15 cellular contexts compared by ENCODE assay signal in the genomic region with DNA sequence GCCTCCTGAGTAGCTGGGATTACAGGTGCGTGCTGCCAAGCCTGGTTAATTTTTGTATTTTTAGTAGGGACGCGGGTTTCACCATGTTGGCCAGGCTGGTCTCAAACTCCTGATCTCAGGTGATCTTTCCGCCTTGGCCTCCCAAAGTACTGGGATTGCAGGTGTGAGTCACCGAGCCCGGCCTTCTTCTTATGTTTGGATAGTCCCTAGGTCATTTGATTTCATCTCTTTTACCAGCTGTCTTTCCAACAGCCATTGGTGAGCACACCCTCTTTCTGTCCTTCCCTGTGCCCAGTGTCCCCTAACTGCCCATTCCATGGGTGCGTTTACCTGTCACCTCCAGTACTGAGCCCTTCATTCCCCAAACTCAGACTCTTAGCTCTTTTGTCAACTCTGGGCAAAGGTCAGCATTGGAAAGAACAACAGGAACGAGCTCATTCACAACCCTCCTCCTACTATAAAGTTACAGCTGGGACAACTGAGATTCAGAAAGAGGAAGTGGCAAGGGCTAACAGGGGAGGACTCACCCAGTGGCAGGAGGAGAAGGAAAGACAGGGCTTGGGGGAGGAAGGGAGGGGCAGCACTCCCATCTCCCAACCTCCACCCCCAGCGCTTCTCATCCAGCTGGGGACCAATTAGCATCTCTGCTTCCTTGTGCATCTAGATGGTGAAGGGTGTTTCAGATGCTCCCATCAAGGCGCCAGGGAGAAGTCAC. TPM values are rescaled to one million over a fixed set of nuclear protein-coding genes. Genes with fewer than 3 reads are reported as not detected.
DNase-seq lines count a peak whose midpoint lies in the region; ATAC-seq and TF ChIP-seq lines count a peak whose summit lies in the region.
"Had no signal": no experiment of that assay in that cellular context is flagged by ENCODE, and none has a peak within 500 bp of the region (broad histone marks: within the 10 kb centered on the region; RNA-seq: fewer than 3 reads in every experiment).

No MANE protein-coding gene starts in this region.

- ATAC-seq in activated naive CD4-positive, alpha-beta T cell treated with anti-CD3 and anti-CD28 coated beads, Interleukin-2, amount 50 U/mL, for 72 hours, result no peak
- peak; percentile 56 for ATAC-seq in left lobe of liver

- CTCF ChIA-PET in RWPE1 (lab: Yijun Ruan, JAX), result no interaction called here
- CTCF ChIA-PET in Calu3 (lab: Charles Lee), result no interaction called here

- no peaks in the 10 kb centered on the region for H3K36me3 Mint-ChIP-seq in activated naive CD4-positive, alpha-beta T cell treated with anti-CD3 and anti-CD28 coated beads, Interleukin-2, amount 50 U/mL, for 72 hours
- H3K36me3 Mint-ChIP-seq in Calu3 (ENCODE audit: insufficient read depth, unreplicated experiment), result no peaks in the 10 kb centered on the region

- H3K27ac ChIP-seq in RWPE1, result peak overlapping the region; percentile 34
- H3K27ac ChIP-seq: parathyroid adenoma had no signal

- no peaks in the 10 kb centered on the region for H3K9me3 Mint-ChIP-seq in activated naive CD4-positive, alpha-beta T cell treated with anti-CD3 and anti-CD28 coated beads, Interleukin-2, amount 50 U/mL, for 72 hours
- no peaks in the 10 kb centered on the region for H3K9me3 Mint-ChIP-seq in Calu3 (ENCODE audit: low read depth, unreplicated experiment)
- H3K9me3 Mint-ChIP-seq: activated T-cell treated with anti-CD3 and anti-CD28 coated beads, Interleukin-2, amount 50 U/mL, for 24 hours had no signal

- TF ChIP-seq CTCF in RWPE1 (conservative IDR thresholded peaks at IDR 0.05; ENCODE audit: low read depth), result no peak
- no peak for TF ChIP-seq CTCF in Calu3 (IDR thresholded peaks at IDR 0.05; ENCODE audit: unreplicated experiment)

- H3K4me1 Mint-ChIP-seq in Calu3 (ENCODE audit: low read depth, unreplicated experiment), result no peaks in the 10 kb centered on the region

- H3K27me3 Mint-ChIP-seq in Calu3 (ENCODE audit: unreplicated experiment), result no peaks in the 10 kb centered on the region
- H3K27me3 Mint-ChIP-seq: activated T-cell treated with anti-CD3 and anti-CD28 coated beads, Interleukin-2, amount 50 U/mL, for 24 hours had no signal

- H3K27ac Mint-ChIP-seq in activated naive CD4-positive, alpha-beta T cell treated with anti-CD3 and anti-CD28 coated beads, Interleukin-2, amount 50 U/mL, for 72 hours, result peak overlapping the region; percentile 12 to 73
- no peak overlapping the region for H3K27ac Mint-ChIP-seq in Calu3 (ENCODE audit: unreplicated experiment)
- H3K27ac Mint-ChIP-seq: activated T-cell treated with anti-CD3 and anti-CD28 coated beads, Interleukin-2, amount 50 U/mL, for 24 hours had no signal

- H3K4me3 Mint-ChIP-seq in Calu3 (ENCODE audit: low read depth, unreplicated experiment), result no peak overlapping the region
- H3K4me3 Mint-ChIP-seq: activated T-cell treated with anti-CD3 and anti-CD28 coated beads, Interleukin-2, amount 50 U/mL, for 24 hours had no signal

- no TSS peak for BruUV-seq in Calu3 (replicated peaks; lab: Mats Ljungman, UMichigan)

- POLR2A ChIA-PET in RWPE1 (lab: Yijun Ruan, JAX; ENCODE audit: low non-redundant PET), result no interaction called here

- no peak for DNase-seq in activated naive CD4-positive, alpha-beta T cell treated with anti-CD3 and anti-CD28 coated beads, Interleukin-2, amount 50 U/mL, for 72 hours (ENCODE audit: low spot score in 2 of 2)
- no peak for DNase-seq in activated naive CD4-positive, alpha-beta T cell treated with anti-CD3 and anti-CD28 coated beads, Interleukin-2, amount 50 U/mL, for 16 hours
- no peak for DNase-seq in RWPE1 (ENCODE audit: low spot score)
- no peak for DNase-seq in left lobe of liver (ENCODE audit: low spot score)
- DNase-seq in Calu3, result no peak
- DNase-seq in NCI-H526 treated with DMSO at 0.1 percent for 48 hours (lab: John Stamatoyannopoulos, UW), result no peak
- DNase-seq in stimulated activated CD4-positive, alpha-beta T cell treated with anti-CD3 and anti-CD28 coated beads, Interleukin-15, amount 100 ng/mL, for 24 hours, result no peak
- no peak for DNase-seq in NCI-H187 treated with DMSO at 0.1 percent for 48 hours (lab: John Stamatoyannopoulos, UW)
- DNase-seq: activated CD4-positive, CD25-positive, alpha-beta regulatory T cell; activated T-cell treated with anti-CD3 and anti-CD28 coated beads, Interleukin-2, amount 50 U/mL, for 24 hours; aorta; EL; foreskin melanocyte; NCI-H2107 had no signal

- intact Hi-C loops in Calu3 (cut with micrococcal nuclease; ENCODE audit: unreplicated experiment), result no loop called here

RNA-seq across cellular contexts. Expression of gene SSC4D, which starts 5.6 kb away (rescaled TPM):
- total RNA-seq in activated naive CD4-positive, alpha-beta T cell treated with anti-CD3 and anti-CD28 coated beads, Interleukin-2, amount 50 U/mL, for 72 hours, result under 1 TPM; 0.61 to 0.62 TPM
- 2.5 TPM for total RNA-seq in left lobe of liver
- total RNA-seq in Calu3 (2022), result 0.51 TPM in 1 of 2 replicates, not detected in the other

RNA-seq across cellular contexts. Expression of gene ZP3, which starts 20.8 kb away (rescaled TPM):
- 10 to 100 TPM in 1 of 2 donors, 1 to 10 TPM in 1; 7.9 to 19.2 TPM for total RNA-seq in activated naive CD4-positive, alpha-beta T cell treated with anti-CD3 and anti-CD28 coated beads, Interleukin-2, amount 50 U/mL, for 72 hours
- total RNA-seq in left lobe of liver (0.20 TPM), Calu3 (2022) (5.4 and 9.4 TPM in 2 replicates)

RNA-seq across cellular contexts. Expression of gene YWHAG, which starts 45.1 kb away (rescaled TPM):
- 100 to 1,000 TPM; 103 to 143 TPM for total RNA-seq in activated naive CD4-positive, alpha-beta T cell treated with anti-CD3 and anti-CD28 coated beads, Interleukin-2, amount 50 U/mL, for 72 hours
- total RNA-seq in left lobe of liver, result 44.8 TPM
- 113 and 122 TPM in 2 replicates for total RNA-seq in Calu3 (2022)

RNA-seq across cellular contexts. Expression of gene DTX2, which starts 57.6 kb away (rescaled TPM):
- total RNA-seq in activated naive CD4-positive, alpha-beta T cell treated with anti-CD3 and anti-CD28 coated beads, Interleukin-2, amount 50 U/mL, for 72 hours, result 10 to 100 TPM; 22.3 to 28.5 TPM
- total RNA-seq in left lobe of liver (12.0 TPM), Calu3 (2022) (43.6 and 51.7 TPM in 2 replicates)
